In genomic region chr11:35014352-35014751, GRCh38 we compare ENCODE assay signal across 11 cellular contexts.
DNase-seq lines count a peak whose midpoint lies in the region; ATAC-seq and TF ChIP-seq lines count a peak whose summit lies in the region.
"Had no signal": no experiment of that assay in that cellular context is flagged by ENCODE, and none has a peak within 500 bp of the region (broad histone marks: within the 10 kb centered on the region; RNA-seq: fewer than 3 reads in every experiment).

No MANE protein-coding gene starts in this region.

- H3K27me3 Mint-ChIP-seq in CD4-positive, alpha-beta T cell: no peaks in the 10 kb centered on the region
- H3K27me3 Mint-ChIP-seq: dendritic cell treated with granulocyte-macrophage colony-stimulating factor and Interleukin-4, amounts not matched to agents 40 ng/mL and 50 ng/mL, for 4 days had no signal

- CTCF ChIA-PET in CD4-positive, alpha-beta T cell (lab: Charles Lee): interaction anchor here (0.9 to 1.3 kb wide), 5 partner anchors 15 to 132 kb away, joined by 3 to 6 read pairs (median 3); no protein-coding TSS in a partner anchor

- no peaks in the 10 kb centered on the region for H3K27me3 ChIP-seq in CD4-positive, alpha-beta T cell (ENCODE audit: control insufficient read depth, insufficient read depth, low read length)
- no peaks in the 10 kb centered on the region for H3K27me3 ChIP-seq in MG63

- TF ChIP-seq CTCF in CD4-positive, alpha-beta T cell (IDR thresholded peaks at IDR 0.05): no peak
- no peak for TF ChIP-seq CTCF in cardiac fibroblast (IDR thresholded peaks at IDR 0.05; ENCODE audit: low read depth, low read length)

- H3K36me3 Mint-ChIP-seq in CD4-positive, alpha-beta T cell (ENCODE audit: low read depth): no peaks in the 10 kb centered on the region

- no peaks in the 10 kb centered on the region; the same call in 1 of the 2 replicates for H3K36me3 ChIP-seq in MG63
- H3K36me3 ChIP-seq: thoracic aorta had no signal

- POLR2A ChIA-PET in CD4-positive, alpha-beta T cell (lab: Charles Lee): no interaction called here

- H3K4me1 Mint-ChIP-seq in CD4-positive, alpha-beta T cell (ENCODE audit: low read depth): peaks cover 37% of the 10 kb centered on the region

- no peaks in the 10 kb centered on the region for H3K9me3 ChIP-seq in CD4-positive, alpha-beta T cell (ENCODE audit: control insufficient read depth, low read length)
- H3K9me3 ChIP-seq in MG63: no peaks in the 10 kb centered on the region
- H3K9me3 ChIP-seq: thoracic aorta had no signal

- DNase-seq in CD4-positive, alpha-beta T cell: no peak
- peak; percentile 44 for DNase-seq in MG63
- DNase-seq in cardiac fibroblast (ENCODE audit: low read depth in 2 of 2): peak; percentile 71 to 88
- DNase-seq in non-pigmented ciliary epithelial cell (ENCODE audit: low read depth): peak; percentile 91
- no peak for DNase-seq in stimulated activated CD4-positive, alpha-beta T cell treated with anti-CD3 and anti-CD28 coated beads, Interleukin-4, amount 100 ng/mL, for 24 hours
- no peak for DNase-seq in NCI-H748 treated with DMSO at 0.1 percent for 48 hours (lab: John Stamatoyannopoulos, UW)
- no peak for DNase-seq in SIG-M5 treated with dmso at 0.1 percent for 504 hours (lab: John Stamatoyannopoulos, UW; ENCODE audit: unreplicated experiment)
- DNase-seq: NCI-H526 treated with DMSO at 0.1 percent for 48 hours had no signal

- peak overlapping the region; percentile 88 for H3K27ac Mint-ChIP-seq in CD4-positive, alpha-beta T cell

- intact Hi-C loops in CD4-positive, alpha-beta T cell (cut with DNase I, micrococcal nuclease): no loop called here

- H3K4me3 ChIP-seq in MG63: no peak overlapping the region
- no peak overlapping the region for H3K4me3 ChIP-seq in cardiac fibroblast (replicated peaks in 1 of 2; ENCODE audit: low read depth in 2 of 2, low read length in 2 of 2)
- H3K4me3 ChIP-seq: thoracic aorta had no signal

- ATAC-seq in CD4-positive, alpha-beta T cell (ENCODE audit: poor library complexity): no peak
- ATAC-seq in HG03565 (IDR thresholded peaks at IDR 0.05; ENCODE audit: unreplicated experiment): no peak

- H3K27ac ChIP-seq in CD4-positive, alpha-beta T cell (ENCODE audit: low read depth, low read length): no peak overlapping the region
- H3K27ac ChIP-seq: thoracic aorta had no signal

- no peak overlapping the region for H3K4me3 Mint-ChIP-seq in CD4-positive, alpha-beta T cell
- H3K4me3 Mint-ChIP-seq: dendritic cell treated with granulocyte-macrophage colony-stimulating factor and Interleukin-4, amounts not matched to agents 40 ng/mL and 50 ng/mL, for 4 days had no signal

- H3K9me3 Mint-ChIP-seq in CD4-positive, alpha-beta T cell: no peaks in the 10 kb centered on the region
- H3K9me3 Mint-ChIP-seq: dendritic cell treated with granulocyte-macrophage colony-stimulating factor and Interleukin-4, amounts not matched to agents 40 ng/mL and 50 ng/mL, for 4 days had no signal

Comparison
In these comparisons a context has a peak if more than half of its experiments do, and no peak if none do; other contexts are left out.
1. DNase-seq: peak in MG63 (single experiment), cardiac fibroblast (2 of 2) and non-pigmented ciliary epithelial cell (single experiment); none in CD4-positive, alpha-beta T cell (0 of 10), stimulated activated CD4-positive, alpha-beta T cell treated with anti-CD3 and anti-CD28 coated beads, Interleukin-4, amount 100 ng/mL, for 24 hours (single experiment), NCI-H748 treated with DMSO at 0.1 percent for 48 hours (single experiment) and SIG-M5 treated with dmso at 0.1 percent for 504 hours (single experiment).